In the genomic region with DNA sequence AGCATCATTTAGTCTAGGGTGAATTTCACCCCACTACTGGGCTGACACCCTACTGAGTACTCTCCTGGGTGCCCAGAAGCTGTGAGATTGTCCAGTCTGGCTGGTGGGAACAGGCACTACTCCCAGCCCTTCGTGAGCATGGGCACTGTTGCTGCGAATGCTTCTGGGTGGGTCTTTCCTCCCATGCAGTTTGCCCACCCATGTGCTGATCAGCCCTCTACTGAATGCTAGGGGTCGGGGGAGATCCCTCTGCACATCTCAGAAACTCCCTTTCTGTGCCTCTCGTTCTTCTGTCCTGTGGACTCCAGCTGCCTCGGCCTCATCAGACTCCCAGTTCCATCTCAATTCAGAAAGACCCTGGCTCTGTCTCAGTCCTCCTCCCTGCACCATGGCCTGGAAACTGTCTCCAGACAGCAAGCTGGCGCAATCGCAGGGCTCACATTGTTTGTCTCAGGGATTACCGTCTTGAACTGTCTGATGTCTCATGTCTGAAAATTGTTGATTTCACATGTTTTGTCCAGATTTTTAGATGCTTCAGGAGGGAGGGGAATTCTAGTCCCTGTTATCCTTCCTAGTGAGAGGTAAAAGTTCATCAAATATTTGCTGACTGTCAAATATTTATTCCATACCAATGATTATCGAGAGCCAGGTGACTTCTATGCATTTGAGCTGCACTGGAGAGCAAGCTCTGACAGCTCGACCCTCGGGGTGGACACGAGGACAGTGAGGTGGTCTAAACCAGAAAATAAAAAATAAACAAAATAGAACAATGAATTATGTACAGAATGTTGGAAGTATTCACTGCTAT, we compare ENCODE assay signal across 1 cellular context.
TF ChIP-seq lines count a peak whose summit lies in the region.

No MANE protein-coding gene starts in this region.

TF ChIP-seq in A549, 52 proteins besides CTCF, POLR2A, EP300 and RAD21 (continued from another document):
- peak; percentile 90 for TF ChIP-seq MAFK (IDR thresholded peaks at IDR 0.05; ENCODE audit: partially characterized antibody)
